1 cellular context compared by ENCODE assay signal in genomic region chr12:132687211-132688164, GRCh38.
TF ChIP-seq lines count a peak whose summit lies in the region.

Gene POLE, minus strand, starts transcription at chr12:132687342. Its CDS starts 27 bp downstream, at chr12:132687315.
Gene PXMP2, plus strand, starts transcription at chr12:132687587. Its CDS starts 84 bp downstream, at chr12:132687671.

TF ChIP-seq in HCT116, 20 proteins besides CTCF, POLR2A, EP300 and RAD21 (continued from another document):
- TF ChIP-seq, protein P1, sequence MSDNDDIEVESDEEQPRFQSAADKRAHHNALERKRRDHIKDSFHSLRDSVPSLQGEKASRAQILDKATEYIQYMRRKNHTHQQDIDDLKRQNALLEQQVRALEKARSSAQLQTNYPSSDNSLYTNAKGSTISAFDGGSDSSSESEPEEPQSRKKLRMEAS (IDR thresholded peaks at IDR 0.05) = peak; percentile 58
- TF ChIP-seq, protein P2, sequence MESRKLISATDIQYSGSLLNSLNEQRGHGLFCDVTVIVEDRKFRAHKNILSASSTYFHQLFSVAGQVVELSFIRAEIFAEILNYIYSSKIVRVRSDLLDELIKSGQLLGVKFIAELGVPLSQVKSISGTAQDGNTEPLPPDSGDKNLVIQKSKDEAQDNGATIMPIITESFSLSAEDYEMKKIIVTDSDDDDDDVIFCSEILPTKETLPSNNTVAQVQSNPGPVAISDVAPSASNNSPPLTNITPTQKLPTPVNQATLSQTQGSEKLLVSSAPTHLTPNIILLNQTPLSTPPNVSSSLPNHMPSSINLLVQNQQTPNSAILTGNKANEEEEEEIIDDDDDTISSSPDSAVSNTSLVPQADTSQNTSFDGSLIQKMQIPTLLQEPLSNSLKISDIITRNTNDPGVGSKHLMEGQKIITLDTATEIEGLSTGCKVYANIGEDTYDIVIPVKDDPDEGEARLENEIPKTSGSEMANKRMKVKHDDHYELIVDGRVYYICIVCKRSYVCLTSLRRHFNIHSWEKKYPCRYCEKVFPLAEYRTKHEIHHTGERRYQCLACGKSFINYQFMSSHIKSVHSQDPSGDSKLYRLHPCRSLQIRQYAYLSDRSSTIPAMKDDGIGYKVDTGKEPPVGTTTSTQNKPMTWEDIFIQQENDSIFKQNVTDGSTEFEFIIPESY (IDR thresholded peaks at IDR 0.05; ENCODE audit: extremely low read depth, insufficient replicate concordance, low read length) = peak; percentile 97
- TF ChIP-seq FOSL1 (IDR thresholded peaks at IDR 0.05; ENCODE audit: low read depth) = no peak
- no peak for TF ChIP-seq EZH2phosphoT487 (IDR thresholded peaks at IDR 0.05; ENCODE audit: borderline replicate concordance)
- TF ChIP-seq TCF7L2 (IDR thresholded peaks at IDR 0.05; ENCODE audit: borderline replicate concordance, extremely low read depth, insufficient read depth, insufficient read length) = no peak
- no peak for TF ChIP-seq ZNF274 (IDR thresholded peaks at IDR 0.05; ENCODE audit: low read depth, low read length)
- TF ChIP-seq SIN3A (IDR thresholded peaks at IDR 0.05; ENCODE audit: low read depth) = peak; percentile 96
- TF ChIP-seq EZH2 (IDR thresholded peaks at IDR 0.05) = no peak
- TF ChIP-seq CBX3 (IDR thresholded peaks at IDR 0.05; ENCODE audit: low read depth) = peak; percentile 52; the same call in 1 of the 2 replicates
- TF ChIP-seq SP1 (IDR thresholded peaks at IDR 0.05; ENCODE audit: low read depth) = peak; percentile 85
- TF ChIP-seq ATF3 (IDR thresholded peaks at IDR 0.05) = no peak
- no peak for TF ChIP-seq JUND (IDR thresholded peaks at IDR 0.05)
- TF ChIP-seq EGR1 (IDR thresholded peaks at IDR 0.05; ENCODE audit: low read depth) = peak; percentile 87
- TF ChIP-seq ZFX (IDR thresholded peaks at IDR 0.05) = peak; percentile 40; the same call in 1 of the 2 replicates
